In genomic region chr19:54160182-54160811, GRCh38 we compare ENCODE assay signal across 1 cellular context.
A peak's percentile ranks its signal among the peaks of the same experiment; 100 is the strongest.
TF ChIP-seq lines count a peak whose summit lies in the region.

No MANE protein-coding gene starts in this region.

TF ChIP-seq in HepG2, 621 proteins besides CTCF, POLR2A, EP300 and RAD21 (continued from another document and continues in another):
- TF ChIP-seq NR0B2 (CRISPR knock-in tag; IDR thresholded peaks at IDR 0.05) (no peak), ZNF547 (CRISPR knock-in tag; IDR thresholded peaks at IDR 0.05) (no peak), ATF1 (CRISPR knock-in tag; IDR thresholded peaks at IDR 0.05) (no peak), TMF1 (CRISPR knock-in tag; IDR thresholded peaks at IDR 0.05; ENCODE audit: low read depth) (no peak), MXD1 (CRISPR knock-in tag; IDR thresholded peaks at IDR 0.05) (0 out of 2 replicates have a peak, but pooled peaks have one; percentile 23), SRSF9 (IDR thresholded peaks at IDR 0.05; ENCODE audit: borderline replicate concordance, insufficient read depth, low read depth, low read length, poor library complexity, severe bottlenecking) (no peak), RBM22 (optimal IDR thresholded peaks at IDR 0.05; ENCODE audit: low read length) (no peak), ZFP91 (CRISPR knock-in tag; IDR thresholded peaks at IDR 0.05; ENCODE audit: borderline replicate concordance) (peak; percentile 12; the same call in 1 of the 2 replicates), RERE (CRISPR knock-in tag; IDR thresholded peaks at IDR 0.05; ENCODE audit: low read depth) (no peak), NRL (CRISPR knock-in tag; IDR thresholded peaks at IDR 0.05; ENCODE audit: borderline replicate concordance) (no peak; the same call in 1 of the 2 replicates), MTF1 (CRISPR knock-in tag; IDR thresholded peaks at IDR 0.05) (no peak), ZNF280B (CRISPR knock-in tag; IDR thresholded peaks at IDR 0.05; ENCODE audit: borderline replicate concordance) (peak; percentile 13; the same call in 1 of the 2 replicates), ZNF101 (CRISPR knock-in tag; IDR thresholded peaks at IDR 0.05; ENCODE audit: borderline replicate concordance, low read depth) (no peak), ZBTB37 (CRISPR knock-in tag; IDR thresholded peaks at IDR 0.05) (0 out of 2 replicates have a peak, but pooled peaks have one; percentile 55), SPEN (CRISPR knock-in tag; IDR thresholded peaks at IDR 0.05; ENCODE audit: low read depth) (0 out of 2 replicates have a peak, but pooled peaks have one; percentile 23), ZNF761 (CRISPR knock-in tag; conservative IDR thresholded peaks at IDR 0.05) (no peak), ZNF605 (CRISPR knock-in tag; IDR thresholded peaks at IDR 0.05) (peak; percentile 91), TBX2 (CRISPR knock-in tag; IDR thresholded peaks at IDR 0.05; ENCODE audit: borderline replicate concordance) (peak; percentile 47; the same call in 1 of the 2 replicates), TCF7L2 (IDR thresholded peaks at IDR 0.05; ENCODE audit: low read depth, low read length) (no peak), ZNF224 (CRISPR knock-in tag; IDR thresholded peaks at IDR 0.05) (0 out of 2 replicates have a peak, but pooled peaks have one; percentile 8), ZKSCAN5 (CRISPR knock-in tag; IDR thresholded peaks at IDR 0.05) (0 out of 2 replicates have a peak, but pooled peaks have one; percentile 47), MATR3 (CRISPR knock-in tag; IDR thresholded peaks at IDR 0.05) (no peak), KDM2A (CRISPR knock-in tag; IDR thresholded peaks at IDR 0.05; ENCODE audit: borderline replicate concordance, low read depth) (no peak), PHF20 (CRISPR knock-in tag; IDR thresholded peaks at IDR 0.05) (no peak), USF2 (IDR thresholded peaks at IDR 0.05; ENCODE audit: low read depth, low read length) (no peak), USF2 (CRISPR knock-in tag; IDR thresholded peaks at IDR 0.05; ENCODE audit: borderline replicate concordance) (no peak), ZBTB40 (IDR thresholded peaks at IDR 0.05) (no peak), ZBTB40 (CRISPR knock-in tag; IDR thresholded peaks at IDR 0.05) (peak; percentile 84)
